Comparison of ENCODE assay signal across 8 cellular contexts in the genomic region with DNA sequence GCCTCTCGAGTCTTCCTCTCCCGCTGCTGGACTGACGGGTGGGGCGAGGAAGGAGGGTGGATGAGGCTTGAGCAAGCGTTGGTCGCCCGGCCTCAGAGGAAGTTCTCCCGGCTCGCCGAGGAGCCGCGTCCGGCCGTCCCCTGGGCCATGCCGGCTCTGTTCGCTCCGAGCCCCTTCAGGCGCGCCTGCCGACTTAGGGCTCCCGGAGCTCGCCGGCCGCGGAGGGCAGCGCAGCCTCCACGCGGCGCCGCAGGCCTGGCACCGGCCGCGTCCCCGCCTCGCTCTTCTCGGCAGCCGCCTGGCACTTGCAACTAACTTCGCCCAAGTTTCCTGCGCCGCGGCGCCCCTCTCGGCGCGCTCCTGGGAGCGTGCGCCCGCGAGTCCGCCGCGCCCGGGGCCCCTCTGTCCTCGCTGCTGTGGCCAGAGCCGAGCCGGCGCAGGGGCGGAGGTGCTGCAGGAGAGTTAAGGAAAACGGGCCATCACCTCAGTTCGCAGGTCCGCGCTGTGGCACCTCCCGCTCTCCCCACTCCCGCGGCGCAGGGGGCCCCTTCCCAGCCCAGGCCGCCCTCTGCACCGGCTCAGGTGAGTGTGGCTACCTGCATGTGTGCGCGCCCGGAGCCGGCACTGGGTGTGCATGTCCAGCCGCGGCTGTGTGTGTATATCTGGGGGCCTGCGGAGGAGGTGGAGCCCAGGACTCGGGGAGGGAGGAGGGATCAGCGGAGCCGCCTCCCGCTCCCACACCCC. TPM values are rescaled to one million over a fixed set of nuclear protein-coding genes. Genes with fewer than 3 reads are reported as not detected.
DNase-seq lines count a peak whose midpoint lies in the region; ATAC-seq, FAIRE-seq and TF ChIP-seq lines count a peak whose summit lies in the region.

No MANE protein-coding gene starts in this region.

- no peaks in the 10 kb centered on the region for H3K79me2 ChIP-seq in astrocyte (ENCODE audit: insufficient read depth, low read length)

- intact Hi-C loops in kidney (cut with DNase I), result no loop called here

- H3K27me3 Mint-ChIP-seq in astrocyte (ENCODE audit: low read depth, unreplicated experiment), result peaks cover 9% of the 10 kb centered on the region
- H3K27me3 Mint-ChIP-seq in stimulated activated naive B cell treated with anti-CD40 and anti-IgM and Interleukin-4, amounts not matched to agents 10 μg/mL and 1 μg/mL and 100 μg/mL, for 72 hours, result peaks cover 65 to 67% of the 10 kb centered on the region in 2 donors

- peak overlapping the region; percentile 83 for H3K4me3 Mint-ChIP-seq in astrocyte (ENCODE audit: unreplicated experiment)
- peak overlapping the region; percentile 56 to 75 for H3K4me3 Mint-ChIP-seq in stimulated activated naive B cell treated with anti-CD40 and anti-IgM and Interleukin-4, amounts not matched to agents 10 μg/mL and 1 μg/mL and 100 μg/mL, for 72 hours

- peaks cover 86 to 100% (median 95%) of the 10 kb centered on the region in 11 experiments for H3K27me3 ChIP-seq in BLaER1 treated with 17β-estradiol and CSF1 and Interleukin-3, amounts not matched to agents 10 nM and 100 nM
- peaks cover 54% of the 10 kb centered on the region for H3K27me3 ChIP-seq in astrocyte (ENCODE audit: insufficient read depth, low read length)

- H3K36me3 Mint-ChIP-seq in astrocyte (ENCODE audit: low read depth, unreplicated experiment), result no peaks in the 10 kb centered on the region
- H3K36me3 Mint-ChIP-seq in stimulated activated naive B cell treated with anti-CD40 and anti-IgM and Interleukin-4, amounts not matched to agents 10 μg/mL and 1 μg/mL and 100 μg/mL, for 72 hours, result no peaks in the 10 kb centered on the region

- H3K9me3 ChIP-seq in BLaER1 treated with 17β-estradiol and CSF1 and Interleukin-3, amounts not matched to agents 10 nM and 100 nM (replicated peaks in 1 of 11), result peaks cover 25 to 38% (median 32%) of the 10 kb centered on the region in 11 experiments
- H3K9me3 ChIP-seq in astrocyte (ENCODE audit: insufficient read depth, low read depth, low read length) (no peaks in the 10 kb centered on the region), kidney (ENCODE audit: control insufficient read depth in 1 of 2, low read length in 2 of 2) (peaks cover 0 to 2% of the 10 kb centered on the region in 2 donors)

- H3K36me3 ChIP-seq in BLaER1 treated with 17β-estradiol and CSF1 and Interleukin-3, amounts not matched to agents 10 nM and 100 nM, result no peaks in the 10 kb centered on the region
- H3K36me3 ChIP-seq in astrocyte (ENCODE audit: insufficient read depth, low read length) (no peaks in the 10 kb centered on the region), kidney (ENCODE audit: control insufficient read depth in 1 of 2, insufficient read depth in 2 of 2, low read length in 2 of 2) (no peaks in the 10 kb centered on the region)

- no peak for FAIRE-seq in HTR-8/SVneo (lab: Jason Lieb, UNC)
- no peak for FAIRE-seq in astrocyte (lab: Jason Lieb, UNC)
- FAIRE-seq in kidney (lab: Jason Lieb, UNC), result no peak

- H3K9me3 Mint-ChIP-seq in astrocyte (ENCODE audit: unreplicated experiment), result no peaks in the 10 kb centered on the region
- H3K9me3 Mint-ChIP-seq in stimulated activated naive B cell treated with anti-CD40 and anti-IgM and Interleukin-4, amounts not matched to agents 10 μg/mL and 1 μg/mL and 100 μg/mL, for 72 hours, result no peaks in the 10 kb centered on the region

- H4K20me1 ChIP-seq in BLaER1 treated with 17β-estradiol and CSF1 and Interleukin-3, amounts not matched to agents 10 nM and 100 nM, result peaks cover 0 to 26% (median 7%) of the 10 kb centered on the region in 11 experiments; a peak in 9 of 22 replicates
- H4K20me1 ChIP-seq in astrocyte (ENCODE audit: insufficient read depth, low read length), result no peaks in the 10 kb centered on the region

- TF ChIP-seq CTCF in astrocyte (IDR thresholded peaks at IDR 0.05; ENCODE audit: insufficient read depth, low read depth, low read length), result no peak
- TF ChIP-seq CTCF in kidney (IDR thresholded peaks at IDR 0.05; ENCODE audit: borderline replicate concordance, extremely low read depth, insufficient read depth), result no peak

- peak overlapping the region in 6 of 10 experiments; percentile 3 to 50 (median 42); a peak in 10 of 20 replicates for H3K4me3 ChIP-seq in BLaER1 treated with 17β-estradiol and CSF1 and Interleukin-3, amounts not matched to agents 10 nM and 100 nM
- H3K4me3 ChIP-seq in astrocyte (ENCODE audit: insufficient read depth, low read depth, low read length) (peak overlapping the region; percentile 43), kidney (ENCODE audit: low read length in 2 of 2) (no peak overlapping the region)

- peak; percentile 19 for DNase-seq in HTR-8/SVneo (ENCODE audit: insufficient read length, low spot score)
- peak; percentile 60 for DNase-seq in astrocyte (ENCODE audit: low read depth)
- DNase-seq in kidney, result peak; percentile 75
- DNase-seq in stimulated activated naive B cell treated with anti-CD40 and anti-IgM and Interleukin-4, amounts not matched to agents 10 μg/mL and 1 μg/mL and 100 μg/mL, for 72 hours, result peak; percentile 4
- DNase-seq in NK-92 (lab: John Stamatoyannopoulos, UW; ENCODE audit: unreplicated experiment), result no peak
- no peak for DNase-seq in SHP77 treated with DMSO at 0.1 percent for 48 hours (lab: John Stamatoyannopoulos, UW)

- H3K4me1 ChIP-seq in BLaER1 treated with 17β-estradiol and CSF1 and Interleukin-3, amounts not matched to agents 10 nM and 100 nM, result peaks cover 0 to 7% (median 0%) of the 10 kb centered on the region in 10 experiments; a peak in 2 of 20 replicates
- H3K4me1 ChIP-seq in astrocyte (ENCODE audit: insufficient read depth, low read length), result peaks cover 9% of the 10 kb centered on the region
- peaks cover 0 to 9% of the 10 kb centered on the region in 2 donors for H3K4me1 ChIP-seq in kidney (ENCODE audit: control insufficient read depth in 1 of 2, insufficient read depth in 1 of 2, low read depth in 1 of 2, low read length in 2 of 2)

- H3K27ac ChIP-seq in BLaER1 treated with 17β-estradiol and CSF1 and Interleukin-3, amounts not matched to agents 10 nM and 100 nM, result no peak overlapping the region
- H3K27ac ChIP-seq in astrocyte (ENCODE audit: low read depth, low read length) (no peak overlapping the region), kidney (ENCODE audit: low read depth in 2 of 2, low read length in 2 of 2) (no peak overlapping the region)

- H3K4me1 Mint-ChIP-seq in astrocyte (ENCODE audit: low read depth, unreplicated experiment), result peaks cover 5% of the 10 kb centered on the region
- H3K4me1 Mint-ChIP-seq in stimulated activated naive B cell treated with anti-CD40 and anti-IgM and Interleukin-4, amounts not matched to agents 10 μg/mL and 1 μg/mL and 100 μg/mL, for 72 hours, result peaks cover 10 to 22% of the 10 kb centered on the region in 2 donors

- H3K9ac ChIP-seq in BLaER1 treated with 17β-estradiol and CSF1 and Interleukin-3, amounts not matched to agents 10 nM and 100 nM, result no peak overlapping the region
- H3K9ac ChIP-seq in astrocyte (ENCODE audit: low read length), result no peak overlapping the region
- H3K9ac ChIP-seq in kidney (ENCODE audit: low read length in 2 of 2), result no peak overlapping the region

- peak overlapping the region; percentile 38 for H2AFZ ChIP-seq in astrocyte (ENCODE audit: low read depth, low read length)

- peak; percentile 16 to 48 for ATAC-seq in stimulated activated naive B cell treated with anti-CD40 and anti-IgM and Interleukin-4, amounts not matched to agents 10 μg/mL and 1 μg/mL and 100 μg/mL, for 72 hours (replicated peaks)
- ATAC-seq in HG02884 (IDR thresholded peaks at IDR 0.05; ENCODE audit: unreplicated experiment), result no peak

- H3K27ac Mint-ChIP-seq in astrocyte (ENCODE audit: unreplicated experiment), result no peak overlapping the region
- peak overlapping the region; percentile 9 for H3K27ac Mint-ChIP-seq in stimulated activated naive B cell treated with anti-CD40 and anti-IgM and Interleukin-4, amounts not matched to agents 10 μg/mL and 1 μg/mL and 100 μg/mL, for 72 hours

- H3K4me2 ChIP-seq in BLaER1 treated with 17β-estradiol and CSF1 and Interleukin-3, amounts not matched to agents 10 nM and 100 nM, result peak overlapping the region; percentile 21 to 90 (median 57); a peak in 19 of 22 replicates
- H3K4me2 ChIP-seq in astrocyte (ENCODE audit: low read length), result peak overlapping the region; percentile 83

RNA-seq across cellular contexts. Expression of gene SOX21, which starts 0.6 kb away (rescaled TPM):
- total RNA-seq in astrocyte (0.36 and 0.77 TPM in 2 replicates), kidney (not detected)
- not detected for polyA plus RNA-seq in kidney (ENCODE audit: insufficient read depth, low read depth, low replicate concordance)

Comparison
In these comparisons a context has a peak if more than half of its experiments do, and no peak if none do; other contexts are left out.
1. H3K4me3 ChIP-seq: peak in BLaER1 treated with 17β-estradiol and CSF1 and Interleukin-3, amounts not matched to agents 10 nM and 100 nM (6 of 10) and astrocyte (single experiment); none in kidney (0 of 2).
2. DNase-seq: peak in HTR-8/SVneo (single experiment), astrocyte (single experiment), kidney (single experiment) and stimulated activated naive B cell treated with anti-CD40 and anti-IgM and Interleukin-4, amounts not matched to agents 10 μg/mL and 1 μg/mL and 100 μg/mL, for 72 hours (single experiment); none in NK-92 (single experiment) and SHP77 treated with DMSO at 0.1 percent for 48 hours (single experiment).